Comparison of ENCODE assay signal across 8 cellular contexts in the genomic region with DNA sequence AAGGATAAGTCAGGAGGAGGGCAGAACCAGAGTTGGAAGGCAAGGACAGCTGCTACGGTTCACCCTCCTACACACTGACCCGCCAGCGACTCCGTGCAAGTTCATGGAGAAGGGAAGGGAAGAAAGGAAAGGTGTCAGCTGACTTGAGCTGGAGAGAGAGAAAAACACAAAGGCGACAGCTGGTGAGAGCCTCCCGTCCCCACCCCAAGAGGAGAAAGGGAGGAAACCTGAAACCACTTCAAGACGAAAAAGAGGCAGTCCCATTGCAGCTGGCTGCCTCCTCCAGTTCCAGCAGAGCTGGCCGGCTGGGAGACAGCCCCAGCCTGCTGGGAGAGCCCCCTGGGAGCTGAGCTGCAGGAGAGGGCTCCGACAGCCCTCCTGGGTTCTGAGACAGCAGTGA.
DNase-seq lines count a peak whose midpoint lies in the region; ATAC-seq and TF ChIP-seq lines count a peak whose summit lies in the region.

No MANE protein-coding gene starts in this region.

- no peak for ATAC-seq in HG03196 (IDR thresholded peaks at IDR 0.05; ENCODE audit: unreplicated experiment)
- no peak for ATAC-seq in activated T-cell treated with anti-CD3 and anti-CD28 coated beads, Interleukin-2, amount 50 U/mL, for 72 hours (replicated peaks in 1 of 2)

- H3K4me3 ChIP-seq in choroid plexus epithelial cell (ENCODE audit: low read depth, low read length), result peak overlapping the region; percentile 24

- TF ChIP-seq CTCF in choroid plexus epithelial cell (conservative IDR thresholded peaks at IDR 0.05; ENCODE audit: low read depth, low read length), result no peak

- no peaks in the 10 kb centered on the region for H3K9me3 Mint-ChIP-seq in activated T-cell treated with anti-CD3 and anti-CD28 coated beads, Interleukin-2, amount 50 U/mL, for 72 hours

- no peak overlapping the region for H3K4me3 Mint-ChIP-seq in activated T-cell treated with anti-CD3 and anti-CD28 coated beads, Interleukin-2, amount 50 U/mL, for 72 hours

- peak; percentile 42 for DNase-seq in DMS79 treated with DMSO at 0.1 percent for 48 hours (lab: John Stamatoyannopoulos, UW)
- DNase-seq in NCI-H2196 (lab: John Stamatoyannopoulos, UW; ENCODE audit: unreplicated experiment), result peak; percentile 62
- peak; percentile 89 for DNase-seq in choroid plexus epithelial cell (ENCODE audit: low read depth)
- peak; percentile 53 for DNase-seq in medulla oblongata (ENCODE audit: extremely low spot score)
- DNase-seq in effector CD4-positive, alpha-beta T cell, result no peak
- DNase-seq in stimulated activated CD4-positive, alpha-beta T cell treated with anti-CD3 and anti-CD28 coated beads, Interleukin-4, amount 100 ng/mL, for 24 hours, result no peak
- no peak for DNase-seq in activated T-cell treated with anti-CD3 and anti-CD28 coated beads, Interleukin-2, amount 50 U/mL, for 72 hours

- no peaks in the 10 kb centered on the region for H3K36me3 Mint-ChIP-seq in activated T-cell treated with anti-CD3 and anti-CD28 coated beads, Interleukin-2, amount 50 U/mL, for 72 hours (ENCODE audit: insufficient read depth in 2 of 2)

- H3K4me1 Mint-ChIP-seq in activated T-cell treated with anti-CD3 and anti-CD28 coated beads, Interleukin-2, amount 50 U/mL, for 72 hours (ENCODE audit: low read depth), result no peaks in the 10 kb centered on the region

- H3K27ac Mint-ChIP-seq in activated T-cell treated with anti-CD3 and anti-CD28 coated beads, Interleukin-2, amount 50 U/mL, for 72 hours, result no peak overlapping the region

- peaks cover 30% of the 10 kb centered on the region for H3K27me3 Mint-ChIP-seq in activated T-cell treated with anti-CD3 and anti-CD28 coated beads, Interleukin-2, amount 50 U/mL, for 72 hours (ENCODE audit: low read depth)

Comparison
In these comparisons a context has a peak if more than half of its experiments do, and no peak if none do; other contexts are left out.
1. DNase-seq: peak in DMS79 treated with DMSO at 0.1 percent for 48 hours (single experiment), NCI-H2196 (single experiment), choroid plexus epithelial cell (single experiment) and medulla oblongata (single experiment); none in effector CD4-positive, alpha-beta T cell (single experiment), stimulated activated CD4-positive, alpha-beta T cell treated with anti-CD3 and anti-CD28 coated beads, Interleukin-4, amount 100 ng/mL, for 24 hours (single experiment) and activated T-cell treated with anti-CD3 and anti-CD28 coated beads, Interleukin-2, amount 50 U/mL, for 72 hours (0 of 2).